Comparison of ENCODE assay signal across 8 cellular contexts in the genomic region with DNA sequence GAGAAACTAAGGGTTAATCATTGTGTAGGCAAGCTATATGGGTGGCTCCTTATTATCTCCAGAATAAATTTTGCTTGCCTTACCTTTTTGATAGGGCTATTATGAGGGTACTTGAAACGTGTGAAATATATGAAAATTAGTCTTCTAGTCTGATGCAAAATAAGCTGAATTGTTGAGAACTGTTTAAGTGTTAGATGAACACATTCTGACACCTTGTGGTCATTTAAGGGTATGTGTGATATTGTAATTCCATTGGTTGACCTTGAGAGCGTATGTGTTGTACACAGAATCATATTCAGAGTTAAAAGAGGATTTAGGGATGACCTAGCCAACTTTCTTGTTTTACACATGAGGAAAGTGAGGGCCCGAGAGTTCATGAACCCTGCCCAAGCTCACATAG. TPM values are rescaled to one million over a fixed set of nuclear protein-coding genes. Genes with fewer than 3 reads are reported as not detected.
DNase-seq lines count a peak whose midpoint lies in the region; ATAC-seq and TF ChIP-seq lines count a peak whose summit lies in the region.

No MANE protein-coding gene starts in this region.

- H3K9ac ChIP-seq in mammary epithelial cell (ENCODE audit: insufficient read depth, low read length) = no peak overlapping the region

- ATAC-seq in sciatic nerve (no peak), HG03520 (IDR thresholded peaks at IDR 0.05; ENCODE audit: unreplicated experiment) (no peak)

- DNase-seq in LNCaP clone FGC (ENCODE audit: low read depth) (no peak), mammary epithelial cell (peak; percentile 13), nephron progenitor cell (no peak), OCI-M2 (lab: John Stamatoyannopoulos, UW; ENCODE audit: unreplicated experiment) (no peak), NCI-H2107 treated with DMSO at 0.1 percent for 48 hours (lab: John Stamatoyannopoulos, UW; ENCODE audit: unreplicated experiment) (no peak), sciatic nerve (ENCODE audit: low spot score) (no peak)

- H3K4me2 ChIP-seq in mammary epithelial cell (ENCODE audit: insufficient read depth, low read depth, low read length) = no peak overlapping the region

- intact Hi-C loops in mammary epithelial cell (cut with micrococcal nuclease) = loop anchor here (1.0 kb wide), 1 partner anchor 608 kb away; no protein-coding TSS in a partner anchor
- intact Hi-C loops in sciatic nerve (cut with DNase I) = no loop called here

- no peak overlapping the region for H3K4me3 Mint-ChIP-seq in nephron progenitor cell

- no peaks in the 10 kb centered on the region for H3K36me3 Mint-ChIP-seq in nephron progenitor cell (ENCODE audit: low read depth)

- WGBS in mammary epithelial cell (ENCODE audit: low coverage, missing lambda C conversion rate) = 23% methylated on average over 3 of the region's 3 CpGs

- no peaks in the 10 kb centered on the region for H3K4me1 Mint-ChIP-seq in nephron progenitor cell

- no peak overlapping the region for H3K4me3 ChIP-seq in GM12875 (ENCODE audit: low read depth, low read length)
- H3K4me3 ChIP-seq in LNCaP clone FGC (ENCODE audit: low read depth, low read length) = no peak overlapping the region
- H3K4me3 ChIP-seq in mammary epithelial cell (replicated peaks in 1 of 3; ENCODE audit: insufficient read depth in 1 of 3, low read depth in 2 of 3, low read length in 3 of 3) = no peak overlapping the region

- CTCF ChIA-PET in mammary epithelial cell (lab: Charles Lee; ENCODE audit: low non-redundant PET) = no interaction called here

- no peaks in the 10 kb centered on the region for H3K27me3 ChIP-seq in mammary epithelial cell (ENCODE audit: insufficient read depth, low read length)

- BruUV-seq in mammary epithelial cell (replicated peaks; lab: Mats Ljungman, UMichigan) = no TSS peak

- H3K4me1 ChIP-seq in mammary epithelial cell (ENCODE audit: insufficient read depth, low read length) = no peaks in the 10 kb centered on the region

- dilution Hi-C loops in mammary epithelial cell (cut with HindIII; ENCODE audit: low sequenced_read_pairs) = no loop called here

- H3K9me3 ChIP-seq in mammary epithelial cell (replicated peaks; ENCODE audit: insufficient read depth, low read length) = no peaks in the 10 kb centered on the region

- no peaks in the 10 kb centered on the region for H3K79me2 ChIP-seq in mammary epithelial cell (ENCODE audit: insufficient read depth, low read length)

- H3K27ac Mint-ChIP-seq in nephron progenitor cell = no peak overlapping the region

- TF ChIP-seq CTCF in GM12875 (IDR thresholded peaks at IDR 0.05; ENCODE audit: borderline replicate concordance, insufficient read depth, low read depth, low read length) (peak; percentile 16; the same call in 1 of the 2 replicates), LNCaP clone FGC (IDR thresholded peaks at IDR 0.05; ENCODE audit: control insufficient read depth, extremely low read depth, insufficient read depth) (peak; percentile 50), mammary epithelial cell (conservative IDR thresholded peaks at IDR 0.05 in 1 of 2, IDR thresholded peaks at IDR 0.05 in 1 of 2; ENCODE audit: extremely low read depth in 1 of 2, insufficient read depth in 1 of 2, low read depth in 1 of 2, low read length in 2 of 2) (peak; percentile 26 to 44), nephron progenitor cell (IDR thresholded peaks at IDR 0.05) (peak; percentile 54)

- H2AFZ ChIP-seq in mammary epithelial cell (ENCODE audit: low read depth, low read length) = no peak overlapping the region

- no peak overlapping the region for H3K27ac ChIP-seq in mammary epithelial cell (ENCODE audit: insufficient read depth, low read depth, low read length)

- no peaks in the 10 kb centered on the region for H4K20me1 ChIP-seq in mammary epithelial cell (ENCODE audit: insufficient read depth, low read length)

- no peaks in the 10 kb centered on the region for H3K9me3 Mint-ChIP-seq in nephron progenitor cell

- no peaks in the 10 kb centered on the region for H3K36me3 ChIP-seq in mammary epithelial cell (ENCODE audit: insufficient read depth, low read length)

- H3K27me3 Mint-ChIP-seq in nephron progenitor cell (ENCODE audit: low read depth, poor library complexity) = peaks cover 9% of the 10 kb centered on the region

- in situ Hi-C loops in mammary epithelial cell (cut with MboI; ENCODE audit: low sequenced_read_pairs in 2 of 2) = loop anchor here in 1 of 2 donors (25.0 kb wide), 1 partner anchor 603 kb away; no protein-coding TSS in a partner anchor

RNA-seq across cellular contexts. Expression of gene LINC00632, which starts 44.6 kb away (rescaled TPM):
- total RNA-seq in mammary epithelial cell (under 1 TPM in 1 of 2 donors, not detected in 1; under 0.01 TPM), sciatic nerve (1,334 TPM)
- 0.02 TPM for polyA plus RNA-seq in mammary epithelial cell
- not detected for polyA minus RNA-seq in mammary epithelial cell

Comparison
In these comparisons a context has a peak if more than half of its experiments do, and no peak if none do; other contexts are left out.
1. RNA of gene LINC00632, which starts 44.6 kb away (total RNA-seq): 1,334 TPM in sciatic nerve (single experiment); under 0.01 TPM in mammary epithelial cell; every median in the first group is over 1,000 times any median in the second.
2. Peak in every context shown above with its lines, with median percentiles within 50 percentile points of each other: CTCF ChIP-seq.